In genomic region chr4:38634047-38634759, GRCh38 we compare ENCODE assay signal across 20 cellular contexts. TPM values are rescaled to one million over a fixed set of nuclear protein-coding genes. Genes with fewer than 3 reads are reported as not detected.
DNase-seq lines count a peak whose midpoint lies in the region; ATAC-seq and TF ChIP-seq lines count a peak whose summit lies in the region.
"Had no signal": no experiment of that assay in that cellular context is flagged by ENCODE, and none has a peak within 500 bp of the region (broad histone marks: within the 10 kb centered on the region; RNA-seq: fewer than 3 reads in every experiment).

No MANE protein-coding gene starts in this region.

- peaks cover 19% of the 10 kb centered on the region for H3K4me1 Mint-ChIP-seq in chondrocyte (ENCODE audit: low read depth)

- no peaks in the 10 kb centered on the region for H3K27me3 Mint-ChIP-seq in chondrocyte (ENCODE audit: low read depth)

- TF ChIP-seq CTCF in GM13977 (IDR thresholded peaks at IDR 0.05; ENCODE audit: extremely low read depth, insufficient read depth, missing control alignments) = no peak
- TF ChIP-seq CTCF in chondrocyte (IDR thresholded peaks at IDR 0.05) = no peak

- H3K9me3 Mint-ChIP-seq in chondrocyte (ENCODE audit: low read depth) = no peaks in the 10 kb centered on the region

- no peaks in the 10 kb centered on the region for H3K36me3 Mint-ChIP-seq in chondrocyte (ENCODE audit: low read depth)

- peak overlapping the region; percentile 52 for H3K27ac Mint-ChIP-seq in chondrocyte (ENCODE audit: unreplicated experiment)

- DNase-seq in GM13977 (ENCODE audit: low spot score) = peak; percentile 2
- no peak for DNase-seq in chondrocyte (ENCODE audit: low spot score)
- DNase-seq in foreskin melanocyte = peak; percentile 49
- peak; percentile 41 for DNase-seq in stromal cell of bone marrow (ENCODE audit: low read depth)
- no peak for DNase-seq in NCI-H2081 treated with DMSO at 0.1 percent for 48 hours (lab: John Stamatoyannopoulos, UW)
- DNase-seq: C1 segment of cervical spinal cord; DMS153; EL; HCEC 1CT; IMR-90; MV-4-11; NCI-H1417 treated with DMSO at 0.1 percent for 48 hours; NCI-H2029; NCI-H526 treated with DMSO at 0.1 percent for 48 hours; NK-92 treated with Interleukin-12 subunit alpha and Interleukin-12 subunit beta, amount 100 ng/mL, for 24 hours; OCI-M1; RPMI8226 had no signal

- in situ Hi-C loops in GM13977 (cut with MboI; ENCODE audit: low pct_unique_long_range_greater_than_20kb, low sequenced_read_pairs, unreplicated experiment) = no loop called here

- ATAC-seq in GM21447 (IDR thresholded peaks at IDR 0.05; ENCODE audit: unreplicated experiment) = no peak
- ATAC-seq in GM18868 (IDR thresholded peaks at IDR 0.05; ENCODE audit: unreplicated experiment) = no peak
- ATAC-seq in HG02763 (IDR thresholded peaks at IDR 0.05; ENCODE audit: unreplicated experiment) = no peak

- H3K4me3 Mint-ChIP-seq in chondrocyte (ENCODE audit: unreplicated experiment) = no peak overlapping the region

RNA-seq across cellular contexts. Expression of gene KLF3, which starts 29.8 kb away (rescaled TPM):
- total RNA-seq in chondrocyte = 26.4 to 27.6 TPM (median 26.7 TPM) in 3 replicates

Comparison
In these comparisons a context has a peak if more than half of its experiments do, and no peak if none do; other contexts are left out.
1. DNase-seq: peak in GM13977 (single experiment), foreskin melanocyte (single experiment) and stromal cell of bone marrow (single experiment); none in chondrocyte (single experiment) and NCI-H2081 treated with DMSO at 0.1 percent for 48 hours (single experiment).